8 cellular contexts compared by ENCODE assay signal in the genomic region with DNA sequence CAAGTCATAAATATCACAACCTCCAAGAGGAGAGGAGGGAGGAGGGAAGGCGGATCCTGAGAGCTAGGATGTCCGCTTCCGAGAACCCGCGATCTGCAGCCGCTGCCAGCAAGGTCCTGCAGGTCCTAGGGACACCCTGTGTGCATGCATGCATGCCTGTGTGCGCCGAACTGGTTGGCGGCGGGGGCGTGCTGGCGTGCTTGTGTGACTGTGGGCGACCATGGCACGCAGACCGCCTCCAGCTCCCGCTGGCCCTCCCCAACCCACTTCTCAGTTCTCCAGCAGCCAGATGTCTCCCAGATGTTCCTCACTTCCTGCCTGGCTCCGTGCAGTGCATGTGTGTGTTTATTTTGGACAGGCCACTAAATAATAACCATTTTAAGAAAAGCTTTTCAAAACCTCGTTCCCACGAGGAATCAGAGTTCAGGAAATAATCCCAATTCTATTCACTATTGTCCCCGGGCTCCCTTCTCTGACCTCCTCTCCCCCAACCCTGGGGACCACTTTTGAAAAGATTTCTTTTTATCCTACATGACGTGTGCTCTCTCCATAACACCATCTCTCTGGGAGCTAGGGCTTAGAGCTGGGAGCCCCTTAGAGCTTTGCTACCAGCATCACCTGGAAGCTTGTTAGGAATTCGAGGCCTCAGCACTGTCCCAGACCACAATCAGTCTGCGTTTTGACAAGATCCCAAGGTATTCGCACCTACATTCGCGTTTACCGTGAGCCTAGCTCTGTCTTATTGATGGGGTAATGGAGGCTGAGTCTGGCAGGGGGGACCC. TPM values are rescaled to one million over a fixed set of nuclear protein-coding genes. Genes with fewer than 3 reads are reported as not detected.
DNase-seq lines count a peak whose midpoint lies in the region; ATAC-seq and TF ChIP-seq lines count a peak whose summit lies in the region.

No MANE protein-coding gene starts in this region.

- no peak overlapping the region for H2AFZ ChIP-seq in H9 (ENCODE audit: low read length)

- peaks cover 0 to 69% (median 27%) of the 10 kb centered on the region in 11 experiments; a peak in 13 of 22 replicates for H4K20me1 ChIP-seq in BLaER1 treated with 17β-estradiol and CSF1 and Interleukin-3, amounts not matched to agents 10 nM and 100 nM
- H4K20me1 ChIP-seq in H9 (ENCODE audit: control insufficient read depth, insufficient read depth, insufficient read length): no peaks in the 10 kb centered on the region

- peaks cover 0 to 25% (median 0%) of the 10 kb centered on the region in 11 experiments; a peak in 7 of 22 replicates for H3K27me3 ChIP-seq in BLaER1 treated with 17β-estradiol and CSF1 and Interleukin-3, amounts not matched to agents 10 nM and 100 nM
- H3K27me3 ChIP-seq in SJSA1 (replicated peaks) (no peaks in the 10 kb centered on the region), prostate gland (replicated peaks; ENCODE audit: insufficient read depth) (no peaks in the 10 kb centered on the region), H9 (ENCODE audit: insufficient read depth, low read length) (no peaks in the 10 kb centered on the region)

- H3K18ac ChIP-seq in H9 (ENCODE audit: insufficient read length, low read depth, low read length): no peak overlapping the region

- no peak overlapping the region for H4K91ac ChIP-seq in H9 (ENCODE audit: insufficient read length, low read depth, low read length)

- peak overlapping the region in 1 of 11 experiments; percentile 7; a peak in 1 of 22 replicates for H3K9ac ChIP-seq in BLaER1 treated with 17β-estradiol and CSF1 and Interleukin-3, amounts not matched to agents 10 nM and 100 nM
- H3K9ac ChIP-seq in H9 (ENCODE audit: extremely low read depth, insufficient read length, low read length): no peak overlapping the region

- no peak overlapping the region for H4K8ac ChIP-seq in H9 (replicated peaks; ENCODE audit: insufficient read length, low read depth, low read length)

- intact Hi-C loops in prostate gland (cut with DNase I): no loop called here
- intact Hi-C loops in CD14-positive monocyte (cut with micrococcal nuclease): no loop called here

- H3K27ac ChIP-seq in BLaER1 treated with 17β-estradiol and CSF1 and Interleukin-3, amounts not matched to agents 10 nM and 100 nM: no peak overlapping the region
- H3K27ac ChIP-seq in SJSA1 (no peak overlapping the region), prostate gland (peak overlapping the region; percentile 59 to 63), H9 (ENCODE audit: insufficient read length, low read depth, low read length) (no peak overlapping the region)

- no peak overlapping the region for H2BK5ac ChIP-seq in H9 (ENCODE audit: insufficient read length, low read length)

- ATAC-seq in GM18511 (IDR thresholded peaks at IDR 0.05; ENCODE audit: unreplicated experiment): no peak

- no peak overlapping the region for H2AK5ac ChIP-seq in H9 (ENCODE audit: insufficient read length, low read length)

- H3K36me3 ChIP-seq in BLaER1 treated with 17β-estradiol and CSF1 and Interleukin-3, amounts not matched to agents 10 nM and 100 nM: no peaks in the 10 kb centered on the region
- H3K36me3 ChIP-seq in SJSA1: no peaks in the 10 kb centered on the region
- H3K36me3 ChIP-seq in prostate gland: no peaks in the 10 kb centered on the region

- TF ChIP-seq CTCF in fibroblast of pulmonary artery (IDR thresholded peaks at IDR 0.05; ENCODE audit: low read length, missing control alignments): no peak
- TF ChIP-seq CTCF in prostate gland (IDR thresholded peaks at IDR 0.05): no peak
- TF ChIP-seq CTCF in CD14-positive monocyte (IDR thresholded peaks at IDR 0.05): no peak
- TF ChIP-seq CTCF in H9 (conservative IDR thresholded peaks at IDR 0.05): no peak

- no peak overlapping the region; the same call in 1 of the 2 replicates for H3K14ac ChIP-seq in H9 (ENCODE audit: insufficient read depth, low read length)

- H2BK20ac ChIP-seq in H9 (ENCODE audit: low read depth, low read length, poor library complexity, severe bottlenecking): no peak overlapping the region

- DNase-seq in SJSA1 (ENCODE audit: low read depth in 1 of 2, low spot score in 2 of 2) (peak; percentile 37 to 65), fibroblast of pulmonary artery (ENCODE audit: low read depth) (peak; percentile 96), prostate gland (ENCODE audit: low spot score) (peak; percentile 39), CD14-positive monocyte (ENCODE audit: low spot score) (no peak), COLO829 (ENCODE audit: low spot score) (no peak), H9 (no peak)

- no peak overlapping the region for H2BK15ac ChIP-seq in H9 (ENCODE audit: low read depth, low read length)

- H3K4me2 ChIP-seq in BLaER1 treated with 17β-estradiol and CSF1 and Interleukin-3, amounts not matched to agents 10 nM and 100 nM: peak overlapping the region; percentile 63 to 96 (median 85)
- H3K4me2 ChIP-seq in H9 (ENCODE audit: insufficient read depth, insufficient read length, low read length): no peak overlapping the region

- no peak overlapping the region for H3K4ac ChIP-seq in H9 (ENCODE audit: low read depth, low read length)

- no peak overlapping the region for H2BK120ac ChIP-seq in H9 (ENCODE audit: low read depth, low read length, poor library complexity, severe bottlenecking)

- no peaks in the 10 kb centered on the region for H3K9me3 ChIP-seq in BLaER1 treated with 17β-estradiol and CSF1 and Interleukin-3, amounts not matched to agents 10 nM and 100 nM (replicated peaks in 1 of 11)
- H3K9me3 ChIP-seq in SJSA1 (replicated peaks) (no peaks in the 10 kb centered on the region), prostate gland (no peaks in the 10 kb centered on the region), H9 (ENCODE audit: control insufficient read depth, low read depth, low read length) (no peaks in the 10 kb centered on the region)

- H3K36me3 Mint-ChIP-seq in CD14-positive monocyte: no peaks in the 10 kb centered on the region
- no peaks in the 10 kb centered on the region for H3K36me3 Mint-ChIP-seq in H9 (ENCODE audit: insufficient read depth in 1 of 3, low read depth in 3 of 3)

- H3K27ac Mint-ChIP-seq in CD14-positive monocyte: peak overlapping the region in 2 of 7 donors; percentile 34 to 38
- no peak overlapping the region for H3K27ac Mint-ChIP-seq in H9

- H3K9me3 Mint-ChIP-seq in CD14-positive monocyte: no peaks in the 10 kb centered on the region
- H3K9me3 Mint-ChIP-seq in H9: no peaks in the 10 kb centered on the region

- H3K27me3 Mint-ChIP-seq in CD14-positive monocyte (ENCODE audit: low read depth in 3 of 3) (peaks cover 1 to 8% (median 7%) of the 10 kb centered on the region in 3 donors), H9 (ENCODE audit: low read depth) (no peaks in the 10 kb centered on the region)

- H3K79me1 ChIP-seq in H9 (ENCODE audit: insufficient read depth, low read depth, low read length, poor library complexity, severe bottlenecking): no peaks in the 10 kb centered on the region

- no peak for TF ChIP-seq POLR2A in prostate gland (IDR thresholded peaks at IDR 0.05)

- no peak overlapping the region for H3K56ac ChIP-seq in H9 (ENCODE audit: insufficient read length, low read depth, low read length)

- peaks cover 69 to 80% (median 76%) of the 10 kb centered on the region in 10 experiments for H3K4me1 ChIP-seq in BLaER1 treated with 17β-estradiol and CSF1 and Interleukin-3, amounts not matched to agents 10 nM and 100 nM
- H3K4me1 ChIP-seq in SJSA1 (replicated peaks) (peaks cover 18% of the 10 kb centered on the region), prostate gland (replicated peaks) (peaks cover 25% of the 10 kb centered on the region), H9 (ENCODE audit: insufficient read depth, low read length) (no peaks in the 10 kb centered on the region)

- H3K4me3 Mint-ChIP-seq in CD14-positive monocyte (peak overlapping the region in 1 of 2 donors; percentile 49), H9 (no peak overlapping the region)

- 17% methylated on average over 27 of the region's 27 CpGs for WGBS in prostate gland
- WGBS in H9 (ENCODE audit: extremely low coverage, insufficient read length, low lambda C conversion rate): no CpG with 5 or more reads among the region's 27 CpGs

- H3K23ac ChIP-seq in H9 (ENCODE audit: insufficient read length, low read depth, low read length): no peak overlapping the region

- no peaks in the 10 kb centered on the region for H3K79me2 ChIP-seq in H9 (ENCODE audit: insufficient read depth, low read length)

- no peak overlapping the region for H2BK12ac ChIP-seq in H9 (ENCODE audit: insufficient read length, low read depth, low read length)

- no peaks in the 10 kb centered on the region for H3K23me2 ChIP-seq in H9 (ENCODE audit: insufficient read length, low read depth, low read length, poor library complexity, severe bottlenecking)

- peaks cover 31% of the 10 kb centered on the region for H3K4me1 Mint-ChIP-seq in CD14-positive monocyte
- peaks cover 21 to 34% of the 10 kb centered on the region in 2 experiments for H3K4me1 Mint-ChIP-seq in H9

- no peak overlapping the region; a peak in 1 of 20 replicates for H3K4me3 ChIP-seq in BLaER1 treated with 17β-estradiol and CSF1 and Interleukin-3, amounts not matched to agents 10 nM and 100 nM
- no peak overlapping the region for H3K4me3 ChIP-seq in SJSA1
- peak overlapping the region; percentile 25 for H3K4me3 ChIP-seq in fibroblast of pulmonary artery (replicated peaks; ENCODE audit: low read depth, low read length)
- H3K4me3 ChIP-seq in prostate gland: no peak overlapping the region

- H4K5ac ChIP-seq in H9 (ENCODE audit: insufficient read length, low read depth, low read length): no peak overlapping the region

- no peak overlapping the region for H3T11ph ChIP-seq in H9 (ENCODE audit: low read length)

RNA-seq across cellular contexts. Expression of gene UNC5B, which starts 32.5 kb away (rescaled TPM):
- total RNA-seq in SJSA1 (2014; rRNA removed; shearing (Covaris generic)): 0.71 and 0.94 TPM in 2 replicates
- total RNA-seq in prostate gland (10 to 100 TPM; 12.8 to 58.4 TPM), H9 (2021) (28.4 and 29.7 TPM in 2 replicates)
- polyA plus RNA-seq in CD14-positive monocyte: under 1 TPM in 1 of 2 donors, not detected in 1; 0.04 TPM

Comparison
In these comparisons a context has a peak if more than half of its experiments do, and no peak if none do; other contexts are left out.
1. H3K27ac ChIP-seq: peak in prostate gland (2 of 2); none in BLaER1 treated with 17β-estradiol and CSF1 and Interleukin-3, amounts not matched to agents 10 nM and 100 nM (0 of 11), SJSA1 (single experiment) and H9 (single experiment).
2. DNase-seq: peak in SJSA1 (2 of 2), fibroblast of pulmonary artery (single experiment) and prostate gland (single experiment); none in CD14-positive monocyte (single experiment), COLO829 (single experiment) and H9 (single experiment).